Comparison of ENCODE assay signal across 1 cellular context in the genomic region with DNA sequence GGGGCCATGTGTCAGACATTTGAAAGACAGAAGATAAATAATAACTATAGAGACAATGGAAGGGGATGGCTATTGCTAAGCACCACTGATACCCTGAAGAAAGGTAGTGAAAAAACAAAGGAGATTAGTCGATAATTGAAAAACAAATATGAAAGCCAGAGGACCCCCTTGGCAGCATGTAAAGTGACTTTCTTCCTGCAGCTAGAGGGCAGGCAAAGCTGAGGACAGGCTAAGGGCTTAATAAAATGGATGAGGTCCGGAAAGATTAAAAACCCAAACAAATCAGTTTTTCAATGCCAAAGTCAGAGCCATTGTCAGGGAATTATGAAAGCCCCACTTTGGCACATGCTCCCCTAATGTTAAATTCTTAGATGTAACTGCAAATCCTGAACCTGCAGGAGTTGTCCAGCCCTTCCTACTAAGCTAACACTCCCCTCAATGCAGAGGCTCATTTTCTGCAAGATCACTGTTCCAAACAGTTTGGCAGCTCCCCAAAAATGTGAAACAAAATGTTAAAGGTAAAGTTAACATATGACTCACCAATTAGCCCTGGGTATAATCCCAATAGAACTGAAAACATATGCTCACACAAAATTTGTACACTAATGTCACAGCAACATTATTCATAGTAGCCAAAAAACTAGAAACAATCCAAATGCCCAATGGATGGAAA.
TF ChIP-seq lines count a peak whose summit lies in the region.

No MANE protein-coding gene starts in this region.

TF ChIP-seq in WTC11, 78 proteins besides CTCF, POLR2A, EP300 and RAD21:
- no peak for TF ChIP-seq FOXP4 (CRISPR knock-in tag; IDR thresholded peaks at IDR 0.05)
- no peak for TF ChIP-seq JAZF1 (CRISPR knock-in tag; IDR thresholded peaks at IDR 0.05)
- no peak for TF ChIP-seq FOXJ3 (CRISPR knock-in tag; IDR thresholded peaks at IDR 0.05; ENCODE audit: borderline replicate concordance)
- TF ChIP-seq, protein P1, sequence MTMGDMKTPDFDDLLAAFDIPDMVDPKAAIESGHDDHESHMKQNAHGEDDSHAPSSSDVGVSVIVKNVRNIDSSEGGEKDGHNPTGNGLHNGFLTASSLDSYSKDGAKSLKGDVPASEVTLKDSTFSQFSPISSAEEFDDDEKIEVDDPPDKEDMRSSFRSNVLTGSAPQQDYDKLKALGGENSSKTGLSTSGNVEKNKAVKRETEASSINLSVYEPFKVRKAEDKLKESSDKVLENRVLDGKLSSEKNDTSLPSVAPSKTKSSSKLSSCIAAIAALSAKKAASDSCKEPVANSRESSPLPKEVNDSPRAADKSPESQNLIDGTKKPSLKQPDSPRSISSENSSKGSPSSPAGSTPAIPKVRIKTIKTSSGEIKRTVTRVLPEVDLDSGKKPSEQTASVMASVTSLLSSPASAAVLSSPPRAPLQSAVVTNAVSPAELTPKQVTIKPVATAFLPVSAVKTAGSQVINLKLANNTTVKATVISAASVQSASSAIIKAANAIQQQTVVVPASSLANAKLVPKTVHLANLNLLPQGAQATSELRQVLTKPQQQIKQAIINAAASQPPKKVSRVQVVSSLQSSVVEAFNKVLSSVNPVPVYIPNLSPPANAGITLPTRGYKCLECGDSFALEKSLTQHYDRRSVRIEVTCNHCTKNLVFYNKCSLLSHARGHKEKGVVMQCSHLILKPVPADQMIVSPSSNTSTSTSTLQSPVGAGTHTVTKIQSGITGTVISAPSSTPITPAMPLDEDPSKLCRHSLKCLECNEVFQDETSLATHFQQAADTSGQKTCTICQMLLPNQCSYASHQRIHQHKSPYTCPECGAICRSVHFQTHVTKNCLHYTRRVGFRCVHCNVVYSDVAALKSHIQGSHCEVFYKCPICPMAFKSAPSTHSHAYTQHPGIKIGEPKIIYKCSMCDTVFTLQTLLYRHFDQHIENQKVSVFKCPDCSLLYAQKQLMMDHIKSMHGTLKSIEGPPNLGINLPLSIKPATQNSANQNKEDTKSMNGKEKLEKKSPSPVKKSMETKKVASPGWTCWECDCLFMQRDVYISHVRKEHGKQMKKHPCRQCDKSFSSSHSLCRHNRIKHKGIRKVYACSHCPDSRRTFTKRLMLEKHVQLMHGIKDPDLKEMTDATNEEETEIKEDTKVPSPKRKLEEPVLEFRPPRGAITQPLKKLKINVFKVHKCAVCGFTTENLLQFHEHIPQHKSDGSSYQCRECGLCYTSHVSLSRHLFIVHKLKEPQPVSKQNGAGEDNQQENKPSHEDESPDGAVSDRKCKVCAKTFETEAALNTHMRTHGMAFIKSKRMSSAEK (CRISPR knock-in tag; IDR thresholded peaks at IDR 0.05; ENCODE audit: borderline replicate concordance) = no peak
- no peak for TF ChIP-seq TP53 (CRISPR knock-in tag; IDR thresholded peaks at IDR 0.05)
- TF ChIP-seq AFF4 (CRISPR knock-in tag; IDR thresholded peaks at IDR 0.05; ENCODE audit: borderline replicate concordance) = no peak
- TF ChIP-seq, protein P2, sequence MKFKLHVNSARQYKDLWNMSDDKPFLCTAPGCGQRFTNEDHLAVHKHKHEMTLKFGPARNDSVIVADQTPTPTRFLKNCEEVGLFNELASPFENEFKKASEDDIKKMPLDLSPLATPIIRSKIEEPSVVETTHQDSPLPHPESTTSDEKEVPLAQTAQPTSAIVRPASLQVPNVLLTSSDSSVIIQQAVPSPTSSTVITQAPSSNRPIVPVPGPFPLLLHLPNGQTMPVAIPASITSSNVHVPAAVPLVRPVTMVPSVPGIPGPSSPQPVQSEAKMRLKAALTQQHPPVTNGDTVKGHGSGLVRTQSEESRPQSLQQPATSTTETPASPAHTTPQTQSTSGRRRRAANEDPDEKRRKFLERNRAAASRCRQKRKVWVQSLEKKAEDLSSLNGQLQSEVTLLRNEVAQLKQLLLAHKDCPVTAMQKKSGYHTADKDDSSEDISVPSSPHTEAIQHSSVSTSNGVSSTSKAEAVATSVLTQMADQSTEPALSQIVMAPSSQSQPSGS (CRISPR knock-in tag; IDR thresholded peaks at IDR 0.05; ENCODE audit: borderline replicate concordance, low read depth) = no peak
- TF ChIP-seq MLX (CRISPR knock-in tag; IDR thresholded peaks at IDR 0.05) = no peak
- TF ChIP-seq ELF4 (CRISPR knock-in tag; IDR thresholded peaks at IDR 0.05; ENCODE audit: low read depth) = no peak
- TF ChIP-seq IRF2 (CRISPR knock-in tag; IDR thresholded peaks at IDR 0.05; ENCODE audit: borderline replicate concordance, low read depth) = no peak
